Comparison of ENCODE assay signal across 25 cellular contexts in the genomic region with DNA sequence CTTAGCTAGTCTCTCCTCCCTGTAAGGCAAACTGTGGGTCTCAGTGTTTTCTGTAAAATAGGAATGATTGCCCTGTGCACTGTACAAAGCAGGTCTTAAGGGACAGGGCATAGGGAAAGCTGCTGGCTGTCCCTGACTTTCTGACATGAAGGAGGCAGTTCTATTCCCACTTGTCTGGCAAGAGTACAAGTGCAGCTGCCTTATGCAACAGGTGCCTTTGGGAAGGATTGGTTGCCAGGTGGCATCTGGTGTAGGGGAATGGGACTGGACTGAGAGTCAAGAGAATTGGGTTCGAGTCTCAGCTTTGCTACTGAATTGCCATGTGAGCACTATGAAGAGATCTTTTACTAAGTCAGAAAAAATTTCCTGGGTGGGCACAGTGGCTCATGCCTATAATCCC. TPM values are rescaled to one million over a fixed set of nuclear protein-coding genes. Genes with fewer than 3 reads are reported as not detected.
DNase-seq lines count a peak whose midpoint lies in the region; ATAC-seq, FAIRE-seq and TF ChIP-seq lines count a peak whose summit lies in the region.
"Had no signal": no experiment of that assay in that cellular context is flagged by ENCODE, and none has a peak within 500 bp of the region (broad histone marks: within the 10 kb centered on the region; RNA-seq: fewer than 3 reads in every experiment).

No MANE protein-coding gene starts in this region.

- DNase-seq in Right ventricle myocardium inferior (ENCODE audit: missing footprints) (no peak), left ventricle myocardium inferior (no peak), left lobe of liver (ENCODE audit: low spot score) (peak; percentile 77), posterior vena cava (ENCODE audit: low spot score) (peak; percentile 6), GM12892 (ENCODE audit: insufficient read length) (no peak)
- DNase-seq in activated T-cell treated with anti-CD3 and anti-CD28 coated beads, Interleukin-2, amount 50 U/mL, for 1 hour, result no peak
- DNase-seq: CD4-positive, CD25-positive, alpha-beta regulatory T cell; DMS53; H7; HFFc6; KBM-7; MG63; NCI-H1105 treated with DMSO at 0.1 percent for 48 hours; NCI-H146; NCI-H1930; NCI-H2107; NCI-H748 treated with DMSO at 0.1 percent for 48 hours; NK-92 treated with Interleukin-12 subunit alpha and Interleukin-12 subunit beta, amount 100 ng/mL, for 24 hours; PC-3 had no signal

- H3K27me3 ChIP-seq in left ventricle myocardium inferior (ENCODE audit: low read depth), result peaks cover 20% of the 10 kb centered on the region
- H3K27me3 ChIP-seq: BLaER1, MG63 had no signal

- H3K36me3 ChIP-seq in left ventricle myocardium inferior (no peaks in the 10 kb centered on the region), HEK293 (ENCODE audit: control insufficient read depth in 2 of 2, insufficient read depth in 1 of 2, low read length in 2 of 2) (no peaks in the 10 kb centered on the region)
- H3K36me3 ChIP-seq: MG63, SJSA1 had no signal

- TF ChIP-seq CTCF in left ventricle myocardium inferior (IDR thresholded peaks at IDR 0.05; ENCODE audit: borderline replicate concordance) (no peak), HEK293 (tag by site-specific recombination; IDR thresholded peaks at IDR 0.05) (no peak)

- no peaks in the 10 kb centered on the region for H3K9me3 ChIP-seq in left ventricle myocardium inferior (replicated peaks)
- H3K9me3 ChIP-seq in HEK293 (ENCODE audit: control insufficient read depth, insufficient read depth, low read depth, low read length), result no peaks in the 10 kb centered on the region
- H3K9me3 ChIP-seq: BLaER1, MG63, SJSA1 had no signal

- H3K27ac ChIP-seq in left ventricle myocardium inferior (replicated peaks) (no peak overlapping the region), HEK293 (ENCODE audit: extremely low read depth, low read depth, low read length) (no peak overlapping the region)
- H3K27ac ChIP-seq: BLaER1, SJSA1 had no signal

- CTCF ChIA-PET in HEK293 (lab: Yijun Ruan, JAX), result interaction anchor here (1.1 kb wide), 1 partner anchor 11 kb away, joined by 3 read pairs; no protein-coding TSS in a partner anchor

- POLR2A ChIA-PET in HEK293 (lab: Yijun Ruan, JAX), result interaction anchor here (0.7 to 1.2 kb wide), 2 partner anchors 17 to 51 kb away, joined by 3 to 4 read pairs; partner anchors contain the start of genes C9orf43, HDHD3 and POLE3

- ATAC-seq in Right ventricle myocardium inferior, result peak; percentile 50
- peak; percentile 90 for ATAC-seq in left lobe of liver
- ATAC-seq: PC-3 had no signal

- no peak for FAIRE-seq in GM12892 (lab: Jason Lieb, UNC)
- FAIRE-seq: HTR-8/SVneo had no signal

- intact Hi-C loops in Right ventricle myocardium inferior (cut with DNase I) (no loop called here), left ventricle myocardium inferior (cut with micrococcal nuclease) (no loop called here), posterior vena cava (cut with DNase I) (no loop called here)

- H3K4me3 ChIP-seq in left ventricle myocardium inferior (no peak overlapping the region), HEK293 (ENCODE audit: low read depth, low read length) (no peak overlapping the region)
- H3K4me3 ChIP-seq: BLaER1, MG63, SJSA1 had no signal

- H3K4me1 ChIP-seq in left ventricle myocardium inferior (no peaks in the 10 kb centered on the region), HEK293 (ENCODE audit: control insufficient read depth, insufficient read depth, low read length) (no peaks in the 10 kb centered on the region)
- H3K4me1 ChIP-seq: BLaER1, SJSA1 had no signal

- TF ChIP-seq POLR2A in GM12892 (IDR thresholded peaks at IDR 0.05; ENCODE audit: low read depth, low read length), result no peak

TF ChIP-seq in HEK293, 187 proteins besides CTCF, POLR2A, EP300 and RAD21:
- no peak for TF ChIP-seq ZNF157 (tag by site-specific recombination; IDR thresholded peaks at IDR 0.05)
- TF ChIP-seq SCRT1 (tag by site-specific recombination; IDR thresholded peaks at IDR 0.05; ENCODE audit: borderline replicate concordance), result peak; percentile 82
- TF ChIP-seq GLI2 (tag by site-specific recombination; IDR thresholded peaks at IDR 0.05; ENCODE audit: borderline replicate concordance, low read depth), result no peak
- TF ChIP-seq SCRT2 (tag by site-specific recombination; IDR thresholded peaks at IDR 0.05), result peak; percentile 89

RNA-seq across cellular contexts. Expression of gene BSPRY, which starts 10.0 kb away (rescaled TPM):
- 0.35 TPM for total RNA-seq in Right ventricle myocardium inferior
- total RNA-seq in left ventricle myocardium inferior, result 0.25 TPM
- 0.33 TPM for total RNA-seq in left lobe of liver
- under 1 TPM; 0.14 to 0.28 TPM for total RNA-seq in posterior vena cava
- polyA plus RNA-seq in GM12892 (2012; ENCODE audit: missing spikeins), result 1.4 TPM
- total RNA-seq: A172, Daoy, HFFc6, SJSA1 had no signal

RNA-seq across cellular contexts. Expression of gene HDHD3, which starts 17.4 kb away (rescaled TPM):
- total RNA-seq in Right ventricle myocardium inferior (10.5 TPM), left ventricle myocardium inferior (8.9 TPM), left lobe of liver (76.9 TPM), posterior vena cava (10 to 100 TPM in 1 of 2 donors, 1 to 10 TPM in 1; 7.6 to 10.6 TPM)
- 11.8 TPM for polyA plus RNA-seq in GM12892 (2012; ENCODE audit: missing spikeins)

RNA-seq across cellular contexts. Expression of gene WDR31, which starts 19.3 kb away (rescaled TPM):
- 13.0 TPM for total RNA-seq in Right ventricle myocardium inferior
- 12.4 TPM for total RNA-seq in left ventricle myocardium inferior
- total RNA-seq in left lobe of liver, result 3.0 TPM
- total RNA-seq in posterior vena cava, result 1 to 10 TPM; 2.1 to 2.3 TPM
- polyA plus RNA-seq in GM12892 (2012; ENCODE audit: missing spikeins), result 0.98 TPM

RNA-seq across cellular contexts. Expression of gene ALAD, which starts 41.7 kb away (rescaled TPM):
- 136 TPM for total RNA-seq in Right ventricle myocardium inferior
- 75.6 TPM for total RNA-seq in left ventricle myocardium inferior
- total RNA-seq in left lobe of liver, result 152 TPM
- total RNA-seq in posterior vena cava, result 10 to 100 TPM; 33.1 to 41.2 TPM
- polyA plus RNA-seq in GM12892 (2012; ENCODE audit: missing spikeins), result 15.1 TPM

RNA-seq across cellular contexts. Expression of gene POLE3, which starts 51.1 kb away (rescaled TPM):
- total RNA-seq in Right ventricle myocardium inferior (22.6 TPM), left ventricle myocardium inferior (22.5 TPM), left lobe of liver (14.3 TPM), posterior vena cava (10 to 100 TPM; 24.3 to 25.4 TPM)
- 36.8 TPM for polyA plus RNA-seq in GM12892 (2012; ENCODE audit: missing spikeins)

Comparison
In these comparisons a context has a peak if more than half of its experiments do, and no peak if none do; other contexts are left out.
1. DNase-seq: peak in left lobe of liver (single experiment) and posterior vena cava (single experiment); none in Right ventricle myocardium inferior (single experiment), left ventricle myocardium inferior (single experiment), activated T-cell treated with anti-CD3 and anti-CD28 coated beads, Interleukin-2, amount 50 U/mL, for 1 hour (single experiment) and GM12892 (single experiment).